16 cellular contexts compared by ENCODE assay signal in genomic region chr2:42639340-42640077, GRCh38.
DNase-seq lines count a peak whose midpoint lies in the region; TF ChIP-seq lines count a peak whose summit lies in the region.
"Had no signal": no experiment of that assay in that cellular context is flagged by ENCODE, and none has a peak within 500 bp of the region (broad histone marks: within the 10 kb centered on the region; RNA-seq: fewer than 3 reads in every experiment).

No MANE protein-coding gene starts in this region.

- H3K36me3 ChIP-seq in adipocyte (ENCODE audit: control insufficient read depth, insufficient read depth, low read length, severe bottlenecking) (peaks cover 6% of the 10 kb centered on the region), neural progenitor cell (peaks cover 11% of the 10 kb centered on the region)

- H3K4me3 ChIP-seq in Jurkat, Clone E6-1 (ENCODE audit: low read length): peak overlapping the region; percentile 33
- peak overlapping the region; percentile 60 for H3K4me3 ChIP-seq in adipocyte (ENCODE audit: low read length)
- H3K4me3 ChIP-seq in neural progenitor cell: no peak overlapping the region
- H3K4me3 ChIP-seq: spleen had no signal

- H3K4me2 ChIP-seq in neural progenitor cell: peak overlapping the region; percentile 32

- H3K4me1 ChIP-seq in adipocyte (ENCODE audit: control insufficient read depth, insufficient read depth, low read length) (peaks cover 13% of the 10 kb centered on the region), neural progenitor cell (peaks cover 14% of the 10 kb centered on the region)
- H3K4me1 ChIP-seq: foreskin keratinocyte had no signal

- H2AFZ ChIP-seq in neural progenitor cell (replicated peaks): no peak overlapping the region

- peaks cover 43% of the 10 kb centered on the region for H3F3A ChIP-seq in neural progenitor cell (ENCODE audit: low read depth)

- peak; percentile 10 for DNase-seq in DMS 273 (lab: John Stamatoyannopoulos, UW; ENCODE audit: unreplicated experiment)
- no peak for DNase-seq in DMS 273 treated with DMSO at 0.1 percent for 48 hours (lab: John Stamatoyannopoulos, UW)
- DNase-seq in Jurkat, Clone E6-1 (ENCODE audit: low read depth, low spot score): no peak
- DNase-seq in adipocyte (ENCODE audit: low read depth): no peak
- no peak for DNase-seq in neural progenitor cell (ENCODE audit: low spot score)
- no peak for DNase-seq in NCI-H2171 treated with DMSO at 0.1 percent for 48 hours (lab: John Stamatoyannopoulos, UW)
- no peak for DNase-seq in SHP77 treated with DMSO at 0.1 percent for 48 hours (lab: John Stamatoyannopoulos, UW)
- DNase-seq in putamen (ENCODE audit: low spot score): no peak
- DNase-seq: activated CD8-positive, alpha-beta memory T cell treated with anti-CD3 and anti-CD28 coated beads, Interleukin-2, amount 50 U/mL, for 4 hours; foreskin keratinocyte; IMR-90; islet precursor cell; naive B cell; NCI-H2107; spleen had no signal

- peaks cover 2% of the 10 kb centered on the region for H3K27me3 Mint-ChIP-seq in neural progenitor cell (ENCODE audit: insufficient read depth, low read depth)
- H3K27me3 Mint-ChIP-seq: naive B cell had no signal

- H3K27ac ChIP-seq in neural progenitor cell: no peak overlapping the region
- H3K27ac ChIP-seq: 22Rv1, foreskin keratinocyte, spleen had no signal

- H4K20me1 ChIP-seq in neural progenitor cell (ENCODE audit: low read depth): peaks cover 18% of the 10 kb centered on the region

- peaks cover 87% of the 10 kb centered on the region for H3K79me2 ChIP-seq in neural progenitor cell (ENCODE audit: low read depth)

- no peaks in the 10 kb centered on the region for H3K9me3 Mint-ChIP-seq in neural progenitor cell
- H3K9me3 Mint-ChIP-seq: naive B cell had no signal

- H3K27me3 ChIP-seq in adipocyte (replicated peaks; ENCODE audit: control insufficient read depth, insufficient read depth, low read length) (no peaks in the 10 kb centered on the region), neural progenitor cell (no peaks in the 10 kb centered on the region)
- H3K27me3 ChIP-seq: foreskin keratinocyte, spleen had no signal

- H3K9me3 ChIP-seq in adipocyte (ENCODE audit: control insufficient read depth, low read length) (no peaks in the 10 kb centered on the region), neural progenitor cell (ENCODE audit: low read depth) (no peaks in the 10 kb centered on the region)
- H3K9me3 ChIP-seq: spleen had no signal

- peaks cover 5% of the 10 kb centered on the region for H3K36me3 Mint-ChIP-seq in neural progenitor cell

- TF ChIP-seq CTCF in neural progenitor cell (IDR thresholded peaks at IDR 0.05): no peak

- peaks cover 10% of the 10 kb centered on the region for H3K4me1 Mint-ChIP-seq in neural progenitor cell

- H3K27ac Mint-ChIP-seq in neural progenitor cell: no peak overlapping the region

- H3K9ac ChIP-seq in adipocyte (ENCODE audit: low read length): peak overlapping the region; percentile 58
- no peak overlapping the region for H3K9ac ChIP-seq in neural progenitor cell

- H3K4me3 Mint-ChIP-seq in neural progenitor cell: no peak overlapping the region
- H3K4me3 Mint-ChIP-seq: naive B cell had no signal
